1 cellular context compared by ENCODE assay signal in genomic region chr15:45091161-45091560, GRCh38.
TF ChIP-seq lines count a peak whose summit lies in the region.

No MANE protein-coding gene starts in this region.

TF ChIP-seq in SK-N-SH treated with all-trans-retinoic acid at 6 μM for 48 hours, 23 proteins besides CTCF, POLR2A, EP300 and RAD21 (continued from another document):
- TF ChIP-seq ZNF565 (CRISPR knock-in tag; conservative IDR thresholded peaks at IDR 0.05; ENCODE audit: low read depth) (no peak), OSR1 (CRISPR knock-in tag; IDR thresholded peaks at IDR 0.05) (no peak), CSDC2 (CRISPR knock-in tag; IDR thresholded peaks at IDR 0.05) (no peak), GLIS3 (CRISPR knock-in tag; IDR thresholded peaks at IDR 0.05) (no peak), CREB5 (CRISPR knock-in tag; IDR thresholded peaks at IDR 0.05; ENCODE audit: low read depth) (no peak), ESRRG (CRISPR knock-in tag; IDR thresholded peaks at IDR 0.05) (no peak)
TF ChIP-seq in SK-N-SH treated with all-trans-retinoic acid at 6 μM for 48 hours: peak in this region for 0.
